In the genomic region with DNA sequence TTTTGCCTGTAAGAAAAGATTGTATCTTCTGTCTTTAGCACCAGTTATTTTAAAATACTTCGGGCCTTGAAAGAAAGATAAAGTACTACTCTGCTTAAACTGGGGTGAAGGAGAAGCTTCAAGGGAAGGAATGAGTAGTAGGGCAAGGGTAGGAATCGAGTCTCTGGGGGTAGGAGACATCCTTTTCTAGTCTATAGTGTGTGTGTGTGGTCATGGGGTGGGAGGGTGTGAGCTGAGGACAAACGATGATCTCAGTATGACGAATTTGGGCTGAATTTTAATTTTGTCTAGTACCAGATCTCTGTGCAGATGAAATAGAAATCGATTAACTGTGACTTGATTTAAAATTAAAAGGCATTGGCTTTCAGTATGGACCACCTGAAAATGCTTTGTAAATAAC, we compare ENCODE assay signal across 25 cellular contexts. TPM values are rescaled to one million over a fixed set of nuclear protein-coding genes. Genes with fewer than 3 reads are reported as not detected.
DNase-seq lines count a peak whose midpoint lies in the region; ATAC-seq, FAIRE-seq and TF ChIP-seq lines count a peak whose summit lies in the region.
"Had no signal": no experiment of that assay in that cellular context is flagged by ENCODE, and none has a peak within 500 bp of the region (broad histone marks: within the 10 kb centered on the region; RNA-seq: fewer than 3 reads in every experiment).

No MANE protein-coding gene starts in this region.

- TF ChIP-seq CTCF in heart right ventricle (IDR thresholded peaks at IDR 0.05) (no peak), coronary artery (IDR thresholded peaks at IDR 0.05) (no peak), keratinocyte (optimal IDR thresholded peaks at IDR 0.05 in 1 of 3, IDR thresholded peaks at IDR 0.05 in 1 of 3, conservative IDR thresholded peaks at IDR 0.05 in 1 of 3; ENCODE audit: extremely low read depth in 1 of 3, insufficient read depth in 2 of 3, low read length in 3 of 3) (no peak), tibial nerve (IDR thresholded peaks at IDR 0.05) (no peak)

- H3K27me3 ChIP-seq in heart right ventricle = no peaks in the 10 kb centered on the region
- H3K27me3 ChIP-seq in keratinocyte (ENCODE audit: control insufficient read depth, extremely low read depth, insufficient read depth, low read length) = no peaks in the 10 kb centered on the region
- H3K27me3 ChIP-seq in tibial nerve = no peaks in the 10 kb centered on the region
- H3K27me3 ChIP-seq: tibial artery had no signal

- H3K4me3 ChIP-seq in heart right ventricle (no peak overlapping the region), coronary artery (no peak overlapping the region), keratinocyte (ENCODE audit: control insufficient read depth in 2 of 3, extremely low read depth in 1 of 3, insufficient read depth in 2 of 3, low read depth in 1 of 3, low read length in 3 of 3) (no peak overlapping the region), tibial nerve (no peak overlapping the region)
- H3K4me3 ChIP-seq: tibial artery had no signal

- H3K4me2 ChIP-seq in keratinocyte (ENCODE audit: control insufficient read depth, extremely low read depth, insufficient read depth, low read depth, low read length) = no peak overlapping the region

- TF ChIP-seq EP300 in tibial nerve (IDR thresholded peaks at IDR 0.05) = no peak

- DNase-seq in heart right ventricle (no peak), left ventricle myocardium superior (no peak), coronary artery (ENCODE audit: low spot score) (no peak), keratinocyte (ENCODE audit: low read depth, low spot score) (no peak), tibial nerve (ENCODE audit: low spot score in 2 of 2) (no peak), HPDE6-E6E7 (ENCODE audit: extremely low spot score) (no peak), occipital lobe (lab: John Stamatoyannopoulos, UW) (no peak)
- DNase-seq: activated CD4-positive, alpha-beta T cell treated with anti-CD3 and anti-CD28 coated beads, Interleukin-2, amount 50 U/mL, for 48 hours; activated naive CD4-positive, alpha-beta T cell treated with anti-CD3 and anti-CD28 coated beads, Interleukin-2, amount 50 U/mL, for 16 hours; activated T-cell treated with anti-CD3 and anti-CD28 coated beads, Interleukin-2, amount 50 U/mL, for 1 hour; cortex of kidney; glutamatergic neuron; KBM-7; naive thymus-derived CD4-positive, alpha-beta T cell; NCI-H2081; NCI-H510A; posterior cingulate gyrus; SHP77 treated with DMSO at 0.1 percent for 48 hours; tibial artery; WERI-Rb-1 had no signal

- intact Hi-C loops in heart right ventricle (cut with DNase I) (loop anchor here in 2 of 10 donors (10.0 kb wide), 2 partner anchors 88 to 148 kb away; no protein-coding TSS in a partner anchor), left ventricle myocardium superior (cut with micrococcal nuclease) (no loop called here)

- dilution Hi-C loops in keratinocyte (cut with MboI; ENCODE audit: extremely low pct_ligation_motif_present, low sequenced_read_pairs) = no loop called here

- H3K27ac ChIP-seq in heart right ventricle (peak overlapping the region in 9 of 10 donors; percentile 51 to 93 (median 72)), coronary artery (peak overlapping the region; percentile 11 to 67), keratinocyte (ENCODE audit: control insufficient read depth, insufficient read depth, low read length) (no peak overlapping the region), tibial nerve (peak overlapping the region in 3 of 4 donors; percentile 4 to 81 (median 57))
- H3K27ac ChIP-seq: C4-2B, WERI-Rb-1 had no signal

- no peaks in the 10 kb centered on the region for H3K79me2 ChIP-seq in keratinocyte (ENCODE audit: control insufficient read depth, insufficient read depth, low read length)

- H2AFZ ChIP-seq in keratinocyte (ENCODE audit: control insufficient read depth, low read length) = no peak overlapping the region

- H3K4me1 ChIP-seq in heart right ventricle = peaks cover 0 to 61% (median 18%) of the 10 kb centered on the region in 9 donors
- no peaks in the 10 kb centered on the region for H3K4me1 ChIP-seq in keratinocyte (ENCODE audit: control insufficient read depth, extremely low read depth, insufficient read depth, low read length)
- H3K4me1 ChIP-seq in tibial nerve = peaks cover 0 to 28% (median 0%) of the 10 kb centered on the region in 4 donors

- no peaks in the 10 kb centered on the region for H3K9me3 ChIP-seq in heart right ventricle
- H3K9me3 ChIP-seq in keratinocyte (ENCODE audit: control insufficient read depth, low read depth, low read length) = no peaks in the 10 kb centered on the region
- H3K9me3 ChIP-seq in tibial nerve = no peaks in the 10 kb centered on the region
- H3K9me3 ChIP-seq: tibial artery had no signal

- no peaks in the 10 kb centered on the region for H3K9me1 ChIP-seq in keratinocyte (ENCODE audit: control insufficient read depth, extremely low read depth, insufficient read depth, low read length)

- H3K36me3 ChIP-seq in heart right ventricle = no peaks in the 10 kb centered on the region
- no peaks in the 10 kb centered on the region for H3K36me3 ChIP-seq in keratinocyte (ENCODE audit: control insufficient read depth in 2 of 2, extremely low read depth in 1 of 2, insufficient read depth in 2 of 2, low read length in 2 of 2)
- no peaks in the 10 kb centered on the region for H3K36me3 ChIP-seq in tibial nerve
- H3K36me3 ChIP-seq: tibial artery, WERI-Rb-1 had no signal

- no peaks in the 10 kb centered on the region for H4K20me1 ChIP-seq in keratinocyte (ENCODE audit: control insufficient read depth, extremely low read depth, insufficient read depth, low read length)

- TF ChIP-seq POLR2A in tibial nerve (IDR thresholded peaks at IDR 0.05) = no peak

- FAIRE-seq in keratinocyte (lab: Jason Lieb, UNC) = peak; percentile 62
- FAIRE-seq: A204.1 had no signal

- WGBS in heart right ventricle, 2 donors = 59 to 62% methylated on average over 5 of the region's 5 CpGs
- 64 to 77% methylated on average over 5 of the region's 5 CpGs for WGBS in tibial nerve, 2 donors

- ATAC-seq in heart right ventricle = peak in 1 of 8 donors; percentile 40
- no peak for ATAC-seq in left ventricle myocardium superior
- no peak for ATAC-seq in HG03571 (IDR thresholded peaks at IDR 0.05; ENCODE audit: unreplicated experiment)
- ATAC-seq: naive thymus-derived CD4-positive, alpha-beta T cell had no signal

- no peak overlapping the region for H3K9ac ChIP-seq in keratinocyte (ENCODE audit: control insufficient read depth, extremely low read depth, insufficient read depth, low read length)

RNA-seq across cellular contexts. Expression of a gene that starts 3.3 kb away (rescaled TPM):
- total RNA-seq in heart right ventricle (1,000 to 10,000 TPM in 1 of 10 donors, 100 to 1,000 TPM in 9; 655 to 1,008 (median 906) TPM), left ventricle myocardium superior (792 TPM), tibial nerve (under 1 TPM in 3 of 4 donors, not detected in 1; 0.21 to 0.30 (median 0.22) TPM), occipital lobe (0.62 TPM)
- polyA plus RNA-seq in heart right ventricle (100 to 1,000 TPM; 231 to 772 TPM), keratinocyte (not detected in 3 replicates)
- polyA plus RNA-seq in keratinocyte (2011; ENCODE audit: low read depth) = not detected
- not detected in 2 replicates for polyA plus RNA-seq in keratinocyte (2011; cell fraction: cytosol; rRNA removed)
- polyA plus RNA-seq in keratinocyte (2011; cell fraction: nucleus; rRNA removed) = not detected in 2 replicates
- polyA plus RNA-seq in keratinocyte (2012; ENCODE audit: low replicate concordance) = not detected in 2 replicates
- polyA minus RNA-seq in keratinocyte = not detected in 3 replicates
- not detected for polyA minus RNA-seq in keratinocyte (2011; cell fraction: cytosol; rRNA and poly(A)+ RNA removed)
- not detected in 2 replicates for polyA minus RNA-seq in keratinocyte (2011; cell fraction: nucleus; rRNA and poly(A)+ RNA removed)
- total RNA-seq: lung microvascular endothelial cell; naive thymus-derived CD4-positive, alpha-beta T cell; T-helper 1 cell treated with Interleukin-12 subunit alpha and Interleukin-12 subunit beta and Interleukin-4 antibody, amounts not matched to agents 30 ng/mL and 1 ng/mL, for 36 hours had no signal
- polyA plus RNA-seq: naive thymus-derived CD4-positive, alpha-beta T cell had no signal

Comparison
In these comparisons a context has a peak if more than half of its experiments do, and no peak if none do; other contexts are left out.
1. RNA of a gene that starts 3.3 kb away (total RNA-seq): 655 to 1,008 TPM in heart right ventricle and 792 TPM in left ventricle myocardium superior (single experiment); 0.62 TPM in occipital lobe (single experiment) and 0.21 to 0.30 TPM in tibial nerve; every median in the first group is over 100 times any median in the second.